In genomic region chr2:23007836-23008235, GRCh38 we compare ENCODE assay signal across 17 cellular contexts.
DNase-seq lines count a peak whose midpoint lies in the region; ATAC-seq and TF ChIP-seq lines count a peak whose summit lies in the region.
"Had no signal": no experiment of that assay in that cellular context is flagged by ENCODE, and none has a peak within 500 bp of the region (broad histone marks: within the 10 kb centered on the region; RNA-seq: fewer than 3 reads in every experiment).

No MANE protein-coding gene starts in this region.

- H3K36me3 ChIP-seq in right atrium auricular region = no peaks in the 10 kb centered on the region
- H3K36me3 ChIP-seq: BLaER1 treated with 17β-estradiol and CSF1 and Interleukin-3, amounts not matched to agents 10 nM and 100 nM had no signal

- DNase-seq in right atrium auricular region (ENCODE audit: low spot score) (peak; percentile 36), left cardiac atrium (no peak), osteocyte (ENCODE audit: extremely low spot score, unreplicated experiment) (peak; percentile 56), KBM-7 (no peak)
- DNase-seq: AML-193; Caco-2; Calu3; CD4-positive, alpha-beta T cell; CD8-positive, alpha-beta T cell; DMS79 treated with DMSO at 0.1 percent for 48 hours; GF-D8 had no signal

- H3K9me3 ChIP-seq in right atrium auricular region = no peaks in the 10 kb centered on the region
- H3K9me3 ChIP-seq: A549; BLaER1 treated with 17β-estradiol and CSF1 and Interleukin-3, amounts not matched to agents 10 nM and 100 nM; Caco-2 had no signal

- H3K36me3 Mint-ChIP-seq in osteocyte (ENCODE audit: unreplicated experiment) = no peaks in the 10 kb centered on the region
- H3K36me3 Mint-ChIP-seq: CD8-positive, alpha-beta T cell had no signal

- H3K9me3 Mint-ChIP-seq in osteocyte (ENCODE audit: unreplicated experiment) = peaks cover 8% of the 10 kb centered on the region
- H3K9me3 Mint-ChIP-seq: CD4-positive, alpha-beta T cell; CD8-positive, alpha-beta T cell had no signal

- no peak overlapping the region for H3K27ac ChIP-seq in right atrium auricular region
- H3K27ac ChIP-seq: 22Rv1; A549; BLaER1 treated with 17β-estradiol and CSF1 and Interleukin-3, amounts not matched to agents 10 nM and 100 nM; C4-2B had no signal

- H3K4me3 Mint-ChIP-seq in osteocyte (ENCODE audit: unreplicated experiment) = no peak overlapping the region
- H3K4me3 Mint-ChIP-seq: B cell; CD4-positive, alpha-beta T cell; CD8-positive, alpha-beta T cell had no signal

- no peaks in the 10 kb centered on the region for H3K27me3 ChIP-seq in right atrium auricular region
- H3K27me3 ChIP-seq: BLaER1 treated with 17β-estradiol and CSF1 and Interleukin-3, amounts not matched to agents 10 nM and 100 nM had no signal

- H3K4me1 Mint-ChIP-seq in osteocyte (ENCODE audit: unreplicated experiment) = no peaks in the 10 kb centered on the region
- H3K4me1 Mint-ChIP-seq: B cell had no signal

- TF ChIP-seq CTCF in right atrium auricular region (IDR thresholded peaks at IDR 0.05) (no peak), osteocyte (IDR thresholded peaks at IDR 0.05) (no peak)

- in situ Hi-C loops in KBM-7 (cut with MboI; ENCODE audit: low pct_unique_long_range_greater_than_20kb, low sequenced_read_pairs) = no loop called here

- no peak for ATAC-seq in left cardiac atrium
- no peak for ATAC-seq in GM21723 (IDR thresholded peaks at IDR 0.05; ENCODE audit: unreplicated experiment)
- ATAC-seq: A549; CD8-positive, alpha-beta T cell had no signal

- peaks cover 0 to 5% of the 10 kb centered on the region in 2 donors for H3K4me1 ChIP-seq in right atrium auricular region
- H3K4me1 ChIP-seq: A549, Caco-2 had no signal

- H3K4me3 ChIP-seq in right atrium auricular region = no peak overlapping the region
- H3K4me3 ChIP-seq: A549; BLaER1 treated with 17β-estradiol and CSF1 and Interleukin-3, amounts not matched to agents 10 nM and 100 nM had no signal

- no peak overlapping the region for H3K27ac Mint-ChIP-seq in osteocyte (ENCODE audit: unreplicated experiment)
- H3K27ac Mint-ChIP-seq: B cell; CD4-positive, alpha-beta T cell; CD8-positive, alpha-beta T cell had no signal

- H3K27me3 Mint-ChIP-seq in osteocyte (ENCODE audit: unreplicated experiment) = no peaks in the 10 kb centered on the region
- H3K27me3 Mint-ChIP-seq: B cell; CD4-positive, alpha-beta T cell had no signal

- intact Hi-C loops in left cardiac atrium (cut with DNase I) = no loop called here

Comparison
In these comparisons a context has a peak if more than half of its experiments do, and no peak if none do; other contexts are left out.
1. DNase-seq: peak in right atrium auricular region (single experiment) and osteocyte (single experiment); none in left cardiac atrium (single experiment) and KBM-7 (single experiment).